Comparison of ENCODE assay signal across 8 cellular contexts in genomic region chr18:32091724-32092421, GRCh38. TPM values are rescaled to one million over a fixed set of nuclear protein-coding genes. Genes with fewer than 3 reads are reported as not detected.
DNase-seq lines count a peak whose midpoint lies in the region; ATAC-seq and TF ChIP-seq lines count a peak whose summit lies in the region.

RNF138 (plus strand) TSS chr18:32091874; CDS start chr18:32092777, 903 bp downstream.

- peaks cover 4% of the 10 kb centered on the region; the same call in 1 of the 2 replicates for H4K20me1 ChIP-seq in PC-9 (ENCODE audit: insufficient read depth)

- peak within 1 kb of the TSS; percentile 81 for H3K4me3 ChIP-seq in Jurkat, Clone E6-1 (ENCODE audit: low read length)
- H3K4me3 ChIP-seq in PC-9: peak within 1 kb of the TSS; percentile 80
- H3K4me3 ChIP-seq in esophagus (ENCODE audit: low read depth in 1 of 2, low read length in 2 of 2): peak within 1 kb of the TSS; percentile 82 to 97
- H3K4me3 ChIP-seq in muscle layer of colon (ENCODE audit: low read depth in 1 of 2, low read length in 2 of 2): peak within 1 kb of the TSS; percentile 73 to 91

- H3K4me2 ChIP-seq in PC-9: peak within 1 kb of the TSS; percentile 90

- H3K79me2 ChIP-seq in PC-9 (ENCODE audit: low read depth): peaks cover 42% of the 10 kb centered on the region

- WGBS in esophagus, 2 donors: 1% methylated on average over 64 to 75 of the region's 75 CpGs

- H3K27ac ChIP-seq in PC-9 (peak within 1 kb of the TSS; percentile 94), esophagus (ENCODE audit: low read depth in 2 of 2, low read length in 1 of 2) (peak within 1 kb of the TSS; percentile 100), muscle layer of colon (ENCODE audit: low read depth, low read length) (peak within 1 kb of the TSS; percentile 95)

- peak; percentile 49 for ATAC-seq in GM21619 (IDR thresholded peaks at IDR 0.05; ENCODE audit: unreplicated experiment)

- POLR2A ChIA-PET in PC-9 (lab: Charles Lee; ENCODE audit: unreplicated experiment): no interaction called here

- H3K9me3 ChIP-seq in PC-9 (ENCODE audit: insufficient read depth, low read depth): no peaks in the 10 kb centered on the region
- H3K9me3 ChIP-seq in esophagus (ENCODE audit: control insufficient read depth in 2 of 2, insufficient read depth in 1 of 2, low read depth in 1 of 2, low read length in 1 of 2): no peaks in the 10 kb centered on the region
- H3K9me3 ChIP-seq in muscle layer of colon (ENCODE audit: low read length): no peaks in the 10 kb centered on the region

- TF ChIP-seq CTCF in PC-9 (conservative IDR thresholded peaks at IDR 0.05): no peak

- H3K36me3 ChIP-seq in PC-9 (ENCODE audit: low read depth): no peaks in the 10 kb centered on the region
- peaks cover 0 to 3% of the 10 kb centered on the region in 2 donors for H3K36me3 ChIP-seq in esophagus (ENCODE audit: control insufficient read depth in 2 of 2, insufficient read depth in 2 of 2, low read length in 1 of 2)
- peaks cover 6% of the 10 kb centered on the region for H3K36me3 ChIP-seq in muscle layer of colon (ENCODE audit: insufficient read depth, low read length)

- CTCF ChIA-PET in PC-9 (lab: Charles Lee): no interaction called here

- H3F3A ChIP-seq in PC-9 (ENCODE audit: insufficient read depth, low read depth): peaks cover 5% of the 10 kb centered on the region; the same call in 1 of the 2 replicates

- no TSS peak for BruUV-seq in PC-9 (replicated peaks; lab: Mats Ljungman, UMichigan)

- H2AFZ ChIP-seq in PC-9: peak within 1 kb of the TSS; percentile 95

- H3K27me3 ChIP-seq in PC-9 (ENCODE audit: insufficient read depth, low read depth): no peaks in the 10 kb centered on the region
- no peaks in the 10 kb centered on the region for H3K27me3 ChIP-seq in esophagus (ENCODE audit: control insufficient read depth in 1 of 2, insufficient read depth in 2 of 2, low read length in 2 of 2)
- H3K27me3 ChIP-seq in muscle layer of colon (ENCODE audit: control insufficient read depth in 1 of 2, insufficient read depth in 2 of 2, low read length in 2 of 2): no peaks in the 10 kb centered on the region

- peak within 1 kb of the TSS; percentile 82 for H3K9ac ChIP-seq in muscle layer of colon (ENCODE audit: low read length)

- intact Hi-C loops in PC-9 (cut with micrococcal nuclease; ENCODE audit: unreplicated experiment): loop anchor here (5.0 kb wide), 1 partner anchor 150 kb away; the partner anchor contains the start of gene TRAPPC8

- peak; percentile 51 for DNase-seq in DMS114 treated with DMSO at 0.1 percent for 48 hours (lab: John Stamatoyannopoulos, UW; ENCODE audit: unreplicated experiment)
- peak; percentile 88 for DNase-seq in Jurkat, Clone E6-1 (ENCODE audit: low read depth, low spot score)
- DNase-seq in PC-9: peak; percentile 55 to 76
- peak; percentile 89 for DNase-seq in activated T-cell treated with anti-CD3 and anti-CD28 coated beads, Interleukin-2, amount 50 U/mL, for 1 hour
- DNase-seq in stimulated activated CD8-positive, alpha-beta memory T cell treated with anti-CD3 and anti-CD28 coated beads, Interleukin-7, amount 100 ng/mL, for 24 hours (ENCODE audit: low read depth): peak; percentile 72

- no peaks in the 10 kb centered on the region for H3K9me2 ChIP-seq in PC-9 (ENCODE audit: insufficient read depth)

- no peaks in the 10 kb centered on the region for H3K4me1 ChIP-seq in PC-9 (replicated peaks; ENCODE audit: insufficient read depth)
- no peaks in the 10 kb centered on the region for H3K4me1 ChIP-seq in esophagus (ENCODE audit: control insufficient read depth in 2 of 2, insufficient read depth in 2 of 2, low read length in 1 of 2)
- peaks cover 19% of the 10 kb centered on the region for H3K4me1 ChIP-seq in muscle layer of colon (ENCODE audit: insufficient read depth, low read length)

RNA-seq across cellular contexts. Expression of gene RNF138, which starts in this region (rescaled TPM):
- 77.2 TPM for polyA plus RNA-seq in Jurkat, Clone E6-1 (2012; ENCODE audit: insufficient read depth, insufficient read length)
- 21.5 and 24.1 TPM in 2 replicates for total RNA-seq in PC-9 (2021)
- 10 to 100 TPM in 1 of 2 donors, 1 to 10 TPM in 1; 7.4 to 11.9 TPM for polyA plus RNA-seq in esophagus

Comparison
In these comparisons a context has a peak if more than half of its experiments do, and no peak if none do; other contexts are left out.
1. Peak in every context shown above with its lines: DNase-seq, ATAC-seq, H3K4me3 ChIP-seq and H3K27ac ChIP-seq.